Comparison of ENCODE assay signal across 8 cellular contexts in genomic region chr4:94621491-94622080, GRCh38.
A peak's percentile ranks its signal among the peaks of the same experiment; 100 is the strongest.
DNase-seq lines count a peak whose midpoint lies in the region; ATAC-seq, FAIRE-seq and TF ChIP-seq lines count a peak whose summit lies in the region.

No MANE protein-coding gene starts in this region.

- no peak for FAIRE-seq in GM12891 (lab: Jason Lieb, UNC)

- ATAC-seq in HG03103 (IDR thresholded peaks at IDR 0.05; ENCODE audit: low read depth, unreplicated experiment) = peak; percentile 83

- DNase-seq in CD1c-positive myeloid dendritic cell (ENCODE audit: extremely low spot score) (peak; percentile 47), GM12891 (ENCODE audit: insufficient read length, low spot score) (peak; percentile 22), RPMI7951 (ENCODE audit: low read depth) (peak; percentile 29), erythroblast (lab: John Stamatoyannopoulos, UW) (peak; percentile 51 to 67), pons (ENCODE audit: low spot score) (peak; percentile 57), T-helper 9 cell (no peak)
- no peak for DNase-seq in stimulated activated naive CD4-positive, alpha-beta T cell treated with Interleukin-2 at 50 U/mL for 16 hours (lab: John Stamatoyannopoulos, UW)

- no peak for TF ChIP-seq POLR2A in GM12891 (IDR thresholded peaks at IDR 0.05; ENCODE audit: low read depth, low read length)
- no peak for TF ChIP-seq POLR2A in erythroblast (IDR thresholded peaks at IDR 0.05; ENCODE audit: low read length)

TF ChIP-seq in GM12891, 5 proteins besides CTCF, POLR2A, EP300 and RAD21:
- no peak for TF ChIP-seq TAF1 (IDR thresholded peaks at IDR 0.05; ENCODE audit: low read depth, low read length)
- no peak for TF ChIP-seq PAX5 (IDR thresholded peaks at IDR 0.05; ENCODE audit: insufficient read depth, low read length, severe bottlenecking)
- no peak for TF ChIP-seq POU2F2 (IDR thresholded peaks at IDR 0.05; ENCODE audit: low read depth, low read length)
- TF ChIP-seq POLR2AphosphoS5 (IDR thresholded peaks at IDR 0.05; ENCODE audit: low read depth, low read length) = no peak
- no peak for TF ChIP-seq SPI1 (IDR thresholded peaks at IDR 0.05; ENCODE audit: low read depth, low read length)

Comparison
In these comparisons a context has a peak if more than half of its experiments do, and no peak if none do; other contexts are left out.
1. DNase-seq: peak in CD1c-positive myeloid dendritic cell (single experiment), GM12891 (single experiment), RPMI7951 (single experiment), erythroblast (2 of 2) and pons (single experiment); none in T-helper 9 cell (single experiment) and stimulated activated naive CD4-positive, alpha-beta T cell treated with Interleukin-2 at 50 U/mL for 16 hours (single experiment).